ENCODE assay signal across 8 cellular contexts in genomic region chrX:130975947-130976346, GRCh38.
A peak's percentile ranks its signal among the peaks of the same experiment; 100 is the strongest.
DNase-seq lines count a peak whose midpoint lies in the region; ATAC-seq and TF ChIP-seq lines count a peak whose summit lies in the region.

No MANE protein-coding gene starts in this region.

- H3K36me3 ChIP-seq in Loucy (ENCODE audit: insufficient read depth, low read length): no peaks in the 10 kb centered on the region
- no peaks in the 10 kb centered on the region for H3K36me3 ChIP-seq in osteoblast (ENCODE audit: insufficient read depth, low read length)

- H4K20me1 ChIP-seq in Loucy (ENCODE audit: insufficient read depth, low read length, poor library complexity, severe bottlenecking) (no peaks in the 10 kb centered on the region), osteoblast (ENCODE audit: insufficient read depth, low read length) (no peaks in the 10 kb centered on the region)

- H3K27ac ChIP-seq in osteoblast (ENCODE audit: low read depth, low read length): no peak overlapping the region

- H3K79me2 ChIP-seq in Loucy (ENCODE audit: insufficient read depth, low read length) (no peaks in the 10 kb centered on the region), osteoblast (ENCODE audit: insufficient read depth, low read length) (no peaks in the 10 kb centered on the region)

- H3K4me3 ChIP-seq in Loucy (ENCODE audit: low read length, poor library complexity, severe bottlenecking): no peak overlapping the region
- no peak overlapping the region for H3K4me3 ChIP-seq in epithelial cell of proximal tubule (ENCODE audit: low read depth, low read length)
- H3K4me3 ChIP-seq in osteoblast (ENCODE audit: insufficient read depth, low read length): no peak overlapping the region

- no peaks in the 10 kb centered on the region for H3K9me3 ChIP-seq in Loucy (ENCODE audit: insufficient read depth, low read depth, low read length)
- no peaks in the 10 kb centered on the region for H3K9me3 ChIP-seq in osteoblast (ENCODE audit: low read depth, low read length)

- H3K9ac ChIP-seq in Loucy (ENCODE audit: low read depth, low read length, poor library complexity, severe bottlenecking): no peak overlapping the region

- H3K9me2 ChIP-seq in Loucy (replicated peaks; ENCODE audit: low read depth, low read length): no peaks in the 10 kb centered on the region

- ATAC-seq in GM21447 (IDR thresholded peaks at IDR 0.05; ENCODE audit: unreplicated experiment) (peak; percentile 77), SK-N-SH treated with all-trans-retinoic acid at 6 μM for 48 hours (peak; percentile 97)

- no peaks in the 10 kb centered on the region for H3F3A ChIP-seq in Loucy (ENCODE audit: low read depth)

- H3K4me2 ChIP-seq in Loucy (ENCODE audit: low read depth, low read length, poor library complexity, severe bottlenecking) (no peak overlapping the region), osteoblast (ENCODE audit: insufficient read depth, low read length) (peak overlapping the region; percentile 26)

- no peaks in the 10 kb centered on the region for H3K4me1 ChIP-seq in Loucy (ENCODE audit: insufficient read depth, low read length, poor library complexity, severe bottlenecking)
- no peaks in the 10 kb centered on the region for H3K4me1 ChIP-seq in osteoblast (ENCODE audit: insufficient read depth, low read length)

- TF ChIP-seq CTCF in Loucy (conservative IDR thresholded peaks at IDR 0.05; ENCODE audit: low read length) (peak; percentile 68), epithelial cell of proximal tubule (conservative IDR thresholded peaks at IDR 0.05; ENCODE audit: low read depth, low read length) (peak; percentile 60), osteoblast (IDR thresholded peaks at IDR 0.05; ENCODE audit: extremely low read depth, low read depth, low read length) (peak; percentile 68)

- H3K27me3 ChIP-seq in Loucy (ENCODE audit: insufficient read depth, low read length, poor library complexity, severe bottlenecking): no peaks in the 10 kb centered on the region
- peaks cover 11% of the 10 kb centered on the region for H3K27me3 ChIP-seq in osteoblast (ENCODE audit: insufficient read depth, low read length)

- H2AFZ ChIP-seq in Loucy (ENCODE audit: low read length) (no peak overlapping the region), osteoblast (ENCODE audit: low read length) (no peak overlapping the region)

- peak; percentile 51 for DNase-seq in NCI-H2171 treated with DMSO at 0.1 percent for 48 hours (lab: John Stamatoyannopoulos, UW)
- no peak for DNase-seq in NCI-H2171 (lab: John Stamatoyannopoulos, UW)
- DNase-seq in epithelial cell of proximal tubule (ENCODE audit: low read depth): no peak
- DNase-seq in osteoblast (ENCODE audit: insufficient read length, low spot score, missing footprints): no peak
- no peak for DNase-seq in cerebellar nuclear complex (lab: John Stamatoyannopoulos, UW)

TF ChIP-seq in SK-N-SH treated with all-trans-retinoic acid at 6 μM for 48 hours, 23 proteins besides CTCF, POLR2A, EP300 and RAD21:
- TF ChIP-seq TCF4 (CRISPR knock-in tag; IDR thresholded peaks at IDR 0.05; ENCODE audit: borderline replicate concordance) (no peak), ZNF8 (CRISPR knock-in tag; IDR thresholded peaks at IDR 0.05) (no peak), ZFP3 (CRISPR knock-in tag; IDR thresholded peaks at IDR 0.05) (no peak)
- TF ChIP-seq, protein P1, sequence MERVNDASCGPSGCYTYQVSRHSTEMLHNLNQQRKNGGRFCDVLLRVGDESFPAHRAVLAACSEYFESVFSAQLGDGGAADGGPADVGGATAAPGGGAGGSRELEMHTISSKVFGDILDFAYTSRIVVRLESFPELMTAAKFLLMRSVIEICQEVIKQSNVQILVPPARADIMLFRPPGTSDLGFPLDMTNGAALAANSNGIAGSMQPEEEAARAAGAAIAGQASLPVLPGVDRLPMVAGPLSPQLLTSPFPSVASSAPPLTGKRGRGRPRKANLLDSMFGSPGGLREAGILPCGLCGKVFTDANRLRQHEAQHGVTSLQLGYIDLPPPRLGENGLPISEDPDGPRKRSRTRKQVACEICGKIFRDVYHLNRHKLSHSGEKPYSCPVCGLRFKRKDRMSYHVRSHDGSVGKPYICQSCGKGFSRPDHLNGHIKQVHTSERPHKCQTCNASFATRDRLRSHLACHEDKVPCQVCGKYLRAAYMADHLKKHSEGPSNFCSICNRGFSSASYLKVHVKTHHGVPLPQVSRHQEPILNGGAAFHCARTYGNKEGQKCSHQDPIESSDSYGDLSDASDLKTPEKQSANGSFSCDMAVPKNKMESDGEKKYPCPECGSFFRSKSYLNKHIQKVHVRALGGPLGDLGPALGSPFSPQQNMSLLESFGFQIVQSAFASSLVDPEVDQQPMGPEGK (CRISPR knock-in tag; IDR thresholded peaks at IDR 0.05; ENCODE audit: borderline replicate concordance): no peak
